In genomic region chr11:6405039-6405667, GRCh38 we compare ENCODE assay signal across 11 cellular contexts. TPM values are rescaled to one million over a fixed set of nuclear protein-coding genes. Genes with fewer than 3 reads are reported as not detected.
DNase-seq lines count a peak whose midpoint lies in the region; ATAC-seq, FAIRE-seq and TF ChIP-seq lines count a peak whose summit lies in the region.
"Had no signal": no experiment of that assay in that cellular context is flagged by ENCODE, and none has a peak within 500 bp of the region (broad histone marks: within the 10 kb centered on the region; RNA-seq: fewer than 3 reads in every experiment).

No MANE protein-coding gene starts in this region.

- peaks cover 0 to 17% of the 10 kb centered on the region in 2 donors for H3K36me3 ChIP-seq in gastrocnemius medialis
- peaks cover 8% of the 10 kb centered on the region for H3K36me3 ChIP-seq in HAP-1 (replicated peaks)

- no peaks in the 10 kb centered on the region for H3K9me3 Mint-ChIP-seq in activated CD4-positive, alpha-beta T cell treated with anti-CD3 and anti-CD28 coated beads, Interleukin-2, amount 10 ng/mL, durations not matched to agents 7 days and 5 days
- no peaks in the 10 kb centered on the region for H3K9me3 Mint-ChIP-seq in activated CD4-positive, alpha-beta T cell treated with anti-CD3 and anti-CD28 coated beads, Interleukin-2, amount 10 ng/mL, durations not matched to agents 24 days and 14 days

- POLR2A ChIA-PET in activated CD4-positive, alpha-beta T cell treated with anti-CD3 and anti-CD28 coated beads, Interleukin-2, amount 10 ng/mL, durations not matched to agents 7 days and 5 days (lab: Charles Lee), result interaction anchor here (0.6 kb wide), 1 partner anchor 102 kb away, joined by 3 read pairs; no protein-coding TSS in a partner anchor

- no peaks in the 10 kb centered on the region for H3K27me3 ChIP-seq in gastrocnemius medialis
- no peaks in the 10 kb centered on the region for H3K27me3 ChIP-seq in HAP-1 (ENCODE audit: low read depth)
- H3K27me3 ChIP-seq: heart right ventricle had no signal

- no peak for TF ChIP-seq POLR2A in gastrocnemius medialis (IDR thresholded peaks at IDR 0.05)

- DNase-seq in activated CD4-positive, alpha-beta T cell treated with anti-CD3 and anti-CD28 coated beads, Interleukin-2, amount 10 ng/mL, durations not matched to agents 7 days and 5 days, result no peak
- DNase-seq in activated CD4-positive, alpha-beta T cell treated with anti-CD3 and anti-CD28 coated beads, Interleukin-2, amount 50 U/mL, for 4 hours, result no peak
- DNase-seq in astrocyte of the hippocampus (ENCODE audit: low read depth, low spot score) (peak; percentile 79), substantia nigra (lab: John Stamatoyannopoulos, UW) (peak in 30 of 49 donors; percentile 19 to 87 (median 56)), gastrocnemius medialis (no peak), HAP-1 (ENCODE audit: low spot score in 2 of 2) (no peak)
- no peak for DNase-seq in activated CD4-positive, alpha-beta T cell treated with anti-CD3 and anti-CD28 coated beads, Interleukin-2, amount 10 ng/mL, durations not matched to agents 24 days and 14 days
- DNase-seq: heart right ventricle had no signal

- peak overlapping the region; percentile 87 for H3K27ac ChIP-seq in substantia nigra (ENCODE audit: low read depth, low read length, poor library complexity, severe bottlenecking)
- no peak overlapping the region for H3K27ac ChIP-seq in gastrocnemius medialis
- H3K27ac ChIP-seq: heart right ventricle had no signal

- CTCF ChIA-PET in activated CD4-positive, alpha-beta T cell treated with anti-CD3 and anti-CD28 coated beads, Interleukin-2, amount 10 ng/mL, durations not matched to agents 7 days and 5 days (lab: Charles Lee), result interaction anchor here (1.3 to 7.2 kb wide), 4 partner anchors 8 to 22 kb away, joined by 5 to 61 read pairs (median 6); partner anchors contain the start of gene SMPD1

- H3K4me3 ChIP-seq in gastrocnemius medialis (no peak overlapping the region), HAP-1 (no peak overlapping the region)
- H3K4me3 ChIP-seq: heart right ventricle had no signal

- H3K4me3 Mint-ChIP-seq in activated CD4-positive, alpha-beta T cell treated with anti-CD3 and anti-CD28 coated beads, Interleukin-2, amount 10 ng/mL, durations not matched to agents 7 days and 5 days, result no peak overlapping the region
- H3K4me3 Mint-ChIP-seq in activated CD4-positive, alpha-beta T cell treated with anti-CD3 and anti-CD28 coated beads, Interleukin-2, amount 10 ng/mL, durations not matched to agents 24 days and 14 days, result no peak overlapping the region

- FAIRE-seq in islet of Langerhans (lab: Jason Lieb, UNC), result peak; percentile 95
- FAIRE-seq: colon had no signal

- H3K27me3 Mint-ChIP-seq in activated CD4-positive, alpha-beta T cell treated with anti-CD3 and anti-CD28 coated beads, Interleukin-2, amount 10 ng/mL, durations not matched to agents 7 days and 5 days, result no peaks in the 10 kb centered on the region
- no peaks in the 10 kb centered on the region for H3K27me3 Mint-ChIP-seq in activated CD4-positive, alpha-beta T cell treated with anti-CD3 and anti-CD28 coated beads, Interleukin-2, amount 10 ng/mL, durations not matched to agents 24 days and 14 days

- H3K9me3 ChIP-seq in gastrocnemius medialis (no peaks in the 10 kb centered on the region), HAP-1 (no peaks in the 10 kb centered on the region)
- H3K9me3 ChIP-seq: heart right ventricle had no signal

- H3K4me1 ChIP-seq in gastrocnemius medialis (no peaks in the 10 kb centered on the region), HAP-1 (no peaks in the 10 kb centered on the region)

- H3K4me1 Mint-ChIP-seq in activated CD4-positive, alpha-beta T cell treated with anti-CD3 and anti-CD28 coated beads, Interleukin-2, amount 10 ng/mL, durations not matched to agents 7 days and 5 days, result peaks cover 75% of the 10 kb centered on the region
- peaks cover 61% of the 10 kb centered on the region for H3K4me1 Mint-ChIP-seq in activated CD4-positive, alpha-beta T cell treated with anti-CD3 and anti-CD28 coated beads, Interleukin-2, amount 10 ng/mL, durations not matched to agents 24 days and 14 days

- intact Hi-C loops in gastrocnemius medialis (cut with DNase I; ENCODE audit: low total_unique reads), result no loop called here
- intact Hi-C loops in activated CD4-positive, alpha-beta T cell treated with anti-CD3 and anti-CD28 coated beads, Interleukin-2, amount 10 ng/mL, durations not matched to agents 24 days and 14 days (cut with micrococcal nuclease), result no loop called here

- ATAC-seq in gastrocnemius medialis, result no peak

- TF ChIP-seq CTCF in gastrocnemius medialis (IDR thresholded peaks at IDR 0.05 in 4 of 5, conservative IDR thresholded peaks at IDR 0.05 in 1 of 5), result no peak

- in situ Hi-C loops in gastrocnemius medialis (cut with MboI; ENCODE audit: low sequenced_read_pairs in 4 of 4) (no loop called here), HAP-1 (cut with MboI; ENCODE audit: low sequenced_read_pairs) (no loop called here)

- peak overlapping the region; percentile 67 for H3K27ac Mint-ChIP-seq in activated CD4-positive, alpha-beta T cell treated with anti-CD3 and anti-CD28 coated beads, Interleukin-2, amount 10 ng/mL, durations not matched to agents 7 days and 5 days
- no peak overlapping the region for H3K27ac Mint-ChIP-seq in activated CD4-positive, alpha-beta T cell treated with anti-CD3 and anti-CD28 coated beads, Interleukin-2, amount 10 ng/mL, durations not matched to agents 24 days and 14 days

- peaks cover 41% of the 10 kb centered on the region for H3K36me3 Mint-ChIP-seq in activated CD4-positive, alpha-beta T cell treated with anti-CD3 and anti-CD28 coated beads, Interleukin-2, amount 10 ng/mL, durations not matched to agents 7 days and 5 days (ENCODE audit: low read depth)
- H3K36me3 Mint-ChIP-seq in activated CD4-positive, alpha-beta T cell treated with anti-CD3 and anti-CD28 coated beads, Interleukin-2, amount 10 ng/mL, durations not matched to agents 24 days and 14 days (ENCODE audit: low read depth), result peaks cover 20% of the 10 kb centered on the region

RNA-seq across cellular contexts. Expression of gene APBB1, which starts 13.7 kb away (rescaled TPM):
- 10 to 100 TPM; 58.2 to 61.3 TPM for total RNA-seq in activated CD4-positive, alpha-beta T cell treated with anti-CD3 and anti-CD28 coated beads, Interleukin-2, amount 10 ng/mL, durations not matched to agents 7 days and 5 days
- 10 to 100 TPM; 18.5 to 49.2 (median 46.2) TPM for total RNA-seq in gastrocnemius medialis
- total RNA-seq in activated CD4-positive, alpha-beta T cell treated with anti-CD3 and anti-CD28 coated beads, Interleukin-2, amount 10 ng/mL, durations not matched to agents 24 days and 14 days, result 24.1 TPM in 2 replicates

RNA-seq across cellular contexts. Expression of gene SMPD1, which starts 14.9 kb away (rescaled TPM):
- 10 to 100 TPM; 46.1 to 53.6 TPM for total RNA-seq in activated CD4-positive, alpha-beta T cell treated with anti-CD3 and anti-CD28 coated beads, Interleukin-2, amount 10 ng/mL, durations not matched to agents 7 days and 5 days
- total RNA-seq in gastrocnemius medialis, result 10 to 100 TPM; 19.2 to 56.1 (median 42.4) TPM
- 9.4 and 10.0 TPM in 2 replicates for total RNA-seq in activated CD4-positive, alpha-beta T cell treated with anti-CD3 and anti-CD28 coated beads, Interleukin-2, amount 10 ng/mL, durations not matched to agents 24 days and 14 days

RNA-seq across cellular contexts. Expression of gene HPX, which starts 35.6 kb away (rescaled TPM):
- total RNA-seq in activated CD4-positive, alpha-beta T cell treated with anti-CD3 and anti-CD28 coated beads, Interleukin-2, amount 10 ng/mL, durations not matched to agents 7 days and 5 days, result under 1 TPM in 1 of 2 experiments, not detected in 1; 0.35 TPM
- 10 to 100 TPM in 1 of 4 donors, 1 to 10 TPM in 1, not detected in 2; 8.7 to 17.6 TPM for total RNA-seq in gastrocnemius medialis
- not detected in 2 replicates for total RNA-seq in activated CD4-positive, alpha-beta T cell treated with anti-CD3 and anti-CD28 coated beads, Interleukin-2, amount 10 ng/mL, durations not matched to agents 24 days and 14 days
- total RNA-seq: SK-MEL-5 had no signal

Comparison
In these comparisons a context has a peak if more than half of its experiments do, and no peak if none do; other contexts are left out.
1. DNase-seq: peak in astrocyte of the hippocampus (single experiment) and substantia nigra (30 of 49); none in activated CD4-positive, alpha-beta T cell treated with anti-CD3 and anti-CD28 coated beads, Interleukin-2, amount 10 ng/mL, durations not matched to agents 7 days and 5 days (single experiment), activated CD4-positive, alpha-beta T cell treated with anti-CD3 and anti-CD28 coated beads, Interleukin-2, amount 50 U/mL, for 4 hours (0 of 2), gastrocnemius medialis (0 of 2), activated CD4-positive, alpha-beta T cell treated with anti-CD3 and anti-CD28 coated beads, Interleukin-2, amount 10 ng/mL, durations not matched to agents 24 days and 14 days (single experiment) and HAP-1 (0 of 2).